2 cellular contexts compared by ENCODE assay signal in the genomic region with DNA sequence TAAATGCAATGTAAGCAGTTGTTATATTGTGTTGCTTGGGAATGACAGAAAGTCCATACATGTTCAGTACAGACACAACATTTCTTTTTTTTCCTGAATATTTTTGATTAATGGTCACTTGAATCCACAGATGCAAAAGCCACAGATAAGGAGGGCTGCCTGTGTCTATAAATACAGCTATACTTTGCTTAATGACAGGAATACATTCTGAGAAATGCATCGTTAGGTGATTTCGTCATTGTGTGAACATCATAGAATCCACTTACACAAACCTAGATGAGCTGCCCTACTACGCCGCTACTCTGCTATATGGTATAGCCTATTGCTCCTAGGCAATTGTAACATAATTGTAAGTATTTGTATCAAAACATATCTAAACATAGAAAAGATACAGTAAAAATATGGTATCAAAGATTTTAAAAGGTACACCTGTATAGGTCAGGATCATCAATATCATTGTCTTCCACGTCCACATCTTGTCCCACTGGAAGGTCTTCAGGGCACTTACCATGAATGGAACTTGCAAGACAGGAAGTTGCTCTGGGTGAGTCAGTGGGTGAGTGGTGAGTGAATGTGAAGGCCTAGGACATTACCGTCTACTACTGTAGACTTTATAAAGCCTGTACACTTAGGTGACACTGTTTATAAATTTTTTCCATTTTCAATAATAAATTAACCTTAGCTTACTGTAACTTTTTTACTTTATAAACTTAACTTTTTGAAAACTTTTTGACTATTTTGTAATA.
TF ChIP-seq lines count a peak whose summit lies in the region.

No MANE protein-coding gene starts in this region.

TF ChIP-seq in IMR-90, 13 proteins besides CTCF, POLR2A, EP300 and RAD21:
- TF ChIP-seq RCOR1 (IDR thresholded peaks at IDR 0.05; ENCODE audit: insufficient replicate concordance, low read length): no peak
- TF ChIP-seq MAFK (IDR thresholded peaks at IDR 0.05; ENCODE audit: low read depth, low read length): 0 out of 2 replicates have a peak, but pooled peaks have one; percentile 13
- TF ChIP-seq FOS (IDR thresholded peaks at IDR 0.05; ENCODE audit: low read depth, low read length): 0 out of 2 replicates have a peak, but pooled peaks have one; percentile 11
- TF ChIP-seq RFX5 (IDR thresholded peaks at IDR 0.05; ENCODE audit: low read depth, low read length): no peak
- no peak for TF ChIP-seq CEBPB (IDR thresholded peaks at IDR 0.05; ENCODE audit: low read depth, low read length)
- no peak for TF ChIP-seq SMC3 (IDR thresholded peaks at IDR 0.05; ENCODE audit: low read depth, low read length)
- TF ChIP-seq, protein P1, sequence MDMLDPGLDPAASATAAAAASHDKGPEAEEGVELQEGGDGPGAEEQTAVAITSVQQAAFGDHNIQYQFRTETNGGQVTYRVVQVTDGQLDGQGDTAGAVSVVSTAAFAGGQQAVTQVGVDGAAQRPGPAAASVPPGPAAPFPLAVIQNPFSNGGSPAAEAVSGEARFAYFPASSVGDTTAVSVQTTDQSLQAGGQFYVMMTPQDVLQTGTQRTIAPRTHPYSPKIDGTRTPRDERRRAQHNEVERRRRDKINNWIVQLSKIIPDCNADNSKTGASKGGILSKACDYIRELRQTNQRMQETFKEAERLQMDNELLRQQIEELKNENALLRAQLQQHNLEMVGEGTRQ (IDR thresholded peaks at IDR 0.05; ENCODE audit: low read depth, low read length): no peak

TF ChIP-seq in WTC11, 78 proteins besides CTCF, POLR2A, EP300 and RAD21:
- TF ChIP-seq SMAD4 (CRISPR knock-in tag; IDR thresholded peaks at IDR 0.05): no peak
- TF ChIP-seq, protein P1 (CRISPR knock-in tag; IDR thresholded peaks at IDR 0.05): no peak
- TF ChIP-seq JUN (CRISPR knock-in tag; IDR thresholded peaks at IDR 0.05): no peak
